Comparison of ENCODE assay signal across 21 cellular contexts in genomic region chr9:134592819-134593200, GRCh38. TPM values are rescaled to one million over a fixed set of nuclear protein-coding genes. Genes with fewer than 3 reads are reported as not detected.
DNase-seq lines count a peak whose midpoint lies in the region; ATAC-seq and TF ChIP-seq lines count a peak whose summit lies in the region.
"Had no signal": no experiment of that assay in that cellular context is flagged by ENCODE, and none has a peak within 500 bp of the region (broad histone marks: within the 10 kb centered on the region; RNA-seq: fewer than 3 reads in every experiment).

No MANE protein-coding gene starts in this region.

- CTCF ChIA-PET in IMR-90 (lab: Yijun Ruan, JAX) (no interaction called here), HEK293T (lab: Yijun Ruan, JAX) (interaction anchor here (0.6 kb wide), 1 partner anchor 217 kb away, joined by 3 read pairs; no protein-coding TSS in a partner anchor)

- intact Hi-C loops in IMR-90 (cut with micrococcal nuclease), result no loop called here

- peak overlapping the region; percentile 92 for H3K14ac ChIP-seq in IMR-90 (replicated peaks; ENCODE audit: low read depth, low read length)

- POLR2A ChIA-PET in IMR-90 (lab: Charles Lee; ENCODE audit: unreplicated experiment), result no interaction called here
- POLR2A ChIA-PET in HEK293T (lab: Yijun Ruan, JAX), result no interaction called here

- H2BK15ac ChIP-seq in IMR-90 (ENCODE audit: low read depth, low read length), result peak overlapping the region; percentile 96; the same call in 2 of the 3 replicates

- H3K79me2 ChIP-seq in GM23248 (ENCODE audit: insufficient read depth), result no peaks in the 10 kb centered on the region
- H3K79me2 ChIP-seq in hepatocyte, result no peaks in the 10 kb centered on the region

- no TSS peak for BruUV-seq in IMR-90 (replicated peaks; lab: Mats Ljungman, UMichigan)

- H3K9me2 ChIP-seq in GM23248 (ENCODE audit: insufficient read depth) (no peaks in the 10 kb centered on the region), hepatocyte (replicated peaks; ENCODE audit: insufficient read depth) (no peaks in the 10 kb centered on the region)

- H2AFZ ChIP-seq in GM23248 (peak overlapping the region; percentile 54; the same call in 1 of the 2 replicates), IMR-90 (replicated peaks; ENCODE audit: low read length, poor library complexity) (peak overlapping the region; percentile 63), hepatocyte (no peak overlapping the region)

- H3K4me1 ChIP-seq in GM23248 (ENCODE audit: insufficient read depth) (peaks cover 33% of the 10 kb centered on the region), IMR-90 (ENCODE audit: control insufficient read depth, insufficient read depth, low read length) (peaks cover 17% of the 10 kb centered on the region), hepatocyte (ENCODE audit: insufficient read depth) (peaks cover 28% of the 10 kb centered on the region)

- H3K23ac ChIP-seq in IMR-90 (ENCODE audit: low read depth, low read length), result no peak overlapping the region

- peak overlapping the region; percentile 83 for H2AK9ac ChIP-seq in IMR-90 (replicated peaks; ENCODE audit: low read depth, low read length, poor library complexity)

- H4K5ac ChIP-seq in IMR-90 (ENCODE audit: low read depth, low read length), result peak overlapping the region; percentile 44

- peak overlapping the region; percentile 98 for H3K27ac ChIP-seq in GM23248
- H3K27ac ChIP-seq in IMR-90 (ENCODE audit: insufficient read depth, low read length), result peak overlapping the region; percentile 6; the same call in 1 of the 2 replicates
- H3K27ac ChIP-seq in hepatocyte, result peak overlapping the region; percentile 80
- H3K27ac ChIP-seq in skin epidermis, result peak overlapping the region in 12 of 21 experiments; percentile 19 to 88 (median 66)
- H3K27ac ChIP-seq: dorsolateral prefrontal cortex had no signal

- peak overlapping the region; percentile 43 for H3K18ac ChIP-seq in IMR-90 (ENCODE audit: low read depth, low read length)

- H3K9me3 ChIP-seq in GM23248 (ENCODE audit: low read depth) (no peaks in the 10 kb centered on the region), IMR-90 (ENCODE audit: control insufficient read depth, insufficient read depth, low read length) (no peaks in the 10 kb centered on the region), hepatocyte (ENCODE audit: low read depth) (no peaks in the 10 kb centered on the region)

- TF ChIP-seq RAD21 in IMR-90 (IDR thresholded peaks at IDR 0.05; ENCODE audit: low read length), result no peak

- H3K4me2 ChIP-seq in GM23248 (ENCODE audit: unreplicated experiment) (peak overlapping the region; percentile 80), IMR-90 (ENCODE audit: low read depth, low read length) (no peak overlapping the region), hepatocyte (no peak overlapping the region)
- H3K4me2 ChIP-seq: GM23338 had no signal

- H3K4me3 ChIP-seq in GM23248, result 0 out of 2 replicates have a peak overlapping the region, but pooled peaks have one; percentile 59
- H3K4me3 ChIP-seq in IMR-90 (ENCODE audit: insufficient read depth, low read depth, low read length), result no peak overlapping the region
- H3K4me3 ChIP-seq in hepatocyte, result no peak overlapping the region
- H3K4me3 ChIP-seq in skin epidermis, result no peak overlapping the region
- H3K4me3 ChIP-seq: dorsolateral prefrontal cortex, GM23338 had no signal

- in situ Hi-C loops in GM23248 (cut with MboI), result no loop called here
- in situ Hi-C loops in IMR-90 (cut with MboI; ENCODE audit: low sequenced_read_pairs), result no loop called here

- H3K36me3 ChIP-seq in GM23248 (ENCODE audit: low read depth) (no peaks in the 10 kb centered on the region), IMR-90 (ENCODE audit: control insufficient read depth, insufficient read depth, low read length) (no peaks in the 10 kb centered on the region), hepatocyte (replicated peaks; ENCODE audit: insufficient read depth, low read depth) (no peaks in the 10 kb centered on the region)

- H2BK5ac ChIP-seq in IMR-90 (ENCODE audit: low read depth, low read length, poor library complexity, severe bottlenecking), result peak overlapping the region; percentile 35

- H3K9ac ChIP-seq in GM23248, result peak overlapping the region; percentile 91
- H3K9ac ChIP-seq in IMR-90 (ENCODE audit: low read depth, low read length), result no peak overlapping the region

- 0 out of 4 replicates have a peak, but pooled peaks cover 0 to 3% of the 10 kb centered on the region in 2 experiments for H3K79me1 ChIP-seq in IMR-90 (ENCODE audit: low read depth in 1 of 2, low read length in 2 of 2)

- H4K91ac ChIP-seq in IMR-90 (ENCODE audit: insufficient read depth, low read depth, low read length), result peak overlapping the region; percentile 95

- dilution Hi-C loops in IMR-90 (cut with HindIII; ENCODE audit: low sequenced_read_pairs, unreplicated experiment), result no loop called here

- H3F3A ChIP-seq in GM23248 (ENCODE audit: insufficient read depth), result peaks cover 28% of the 10 kb centered on the region

- no peak for TF ChIP-seq POLR2A in IMR-90 (IDR thresholded peaks at IDR 0.05; ENCODE audit: low read depth, low read length)

- peak overlapping the region; percentile 95 for H3K4ac ChIP-seq in IMR-90 (ENCODE audit: low read depth, low read length)

- H2AK5ac ChIP-seq in IMR-90 (ENCODE audit: low read depth, low read length), result peak overlapping the region; percentile 96

- peaks cover 28% of the 10 kb centered on the region for H3K9me1 ChIP-seq in IMR-90 (ENCODE audit: insufficient read depth, low read length)

- no peak for DNase-seq in GM23248
- DNase-seq in IMR-90, result no peak
- DNase-seq in hepatocyte (ENCODE audit: low spot score), result no peak
- no peak for DNase-seq in HEK293T (ENCODE audit: extremely low spot score)
- no peak for DNase-seq in DMS153 treated with DMSO at 0.1 percent for 48 hours (lab: John Stamatoyannopoulos, UW; ENCODE audit: unreplicated experiment)
- no peak for DNase-seq in foreskin melanocyte
- DNase-seq: activated CD4-positive, alpha-beta T cell treated with anti-CD3 and anti-CD28 coated beads for 4 hours; AML-193; DMS153; dorsolateral prefrontal cortex; kidney glomerular epithelial cell; naive B cell; NCI-H1694; NCI-H526; stimulated activated CD4-positive, alpha-beta T cell treated with anti-CD3 and anti-CD28 coated beads, Interleukin-12 subunit alpha, Interleukin-12 subunit beta, amount 100 ng/mL, for 4 hours; stimulated activated CD4-positive, alpha-beta T cell treated with anti-CD3 and anti-CD28 coated beads, Interleukin-4, amount 100 ng/mL, for 24 hours; stimulated activated naive B cell treated with anti-CD40 and anti-IgM and Interleukin-4, amounts not matched to agents 10 μg/mL and 1 μg/mL and 100 μg/mL, for 72 hours; T-helper 2 cell had no signal

- WGBS in GM23248 (ENCODE audit: low coverage in 1 of 2, low lambda C conversion rate in 2 of 2, missing lambda C conversion rate in 2 of 2), 2 experiments, result 51 to 61% methylated on average over 5 to 9 of the region's 9 CpGs
- WGBS in IMR-90 (ENCODE audit: extremely low coverage in 2 of 2, insufficient read length in 1 of 2), 2 experiments, result 83% methylated on average over 1 of the region's 9 CpGs; no CpG with 5 or more reads in 1 of the 2 experiments
- 90% methylated on average over 8 of the region's 9 CpGs for WGBS in hepatocyte (ENCODE audit: low lambda C conversion rate, missing lambda C conversion rate)

- no peak for TF ChIP-seq CTCF in IMR-90 (conservative IDR thresholded peaks at IDR 0.05; ENCODE audit: low read depth, low read length)
- no peak for TF ChIP-seq CTCF in hepatocyte (IDR thresholded peaks at IDR 0.05; ENCODE audit: poor library complexity)

- no peaks in the 10 kb centered on the region for H3K27me3 ChIP-seq in GM23248 (replicated peaks; ENCODE audit: insufficient read depth)
- no peaks in the 10 kb centered on the region for H3K27me3 ChIP-seq in IMR-90 (ENCODE audit: control insufficient read depth, insufficient read depth, low read length)
- H3K27me3 ChIP-seq in hepatocyte, result no peaks in the 10 kb centered on the region
- H3K27me3 ChIP-seq: dorsolateral prefrontal cortex had no signal

- 0 out of 2 replicates have a peak overlapping the region, but pooled peaks have one; percentile 28 for H3K56ac ChIP-seq in IMR-90 (ENCODE audit: extremely low read depth, insufficient read depth, low read length)

- H4K20me1 ChIP-seq in GM23248 (ENCODE audit: insufficient read depth), result no peaks in the 10 kb centered on the region
- no peaks in the 10 kb centered on the region for H4K20me1 ChIP-seq in IMR-90 (ENCODE audit: insufficient read depth, low read length)
- no peaks in the 10 kb centered on the region for H4K20me1 ChIP-seq in hepatocyte (ENCODE audit: insufficient read depth, poor library complexity, severe bottlenecking)

- peak overlapping the region; percentile 4 to 64; a peak in 3 of 4 replicates for H4K8ac ChIP-seq in IMR-90 (ENCODE audit: low read depth in 2 of 2, low read length in 2 of 2)

- peak overlapping the region; percentile 97 for H2BK20ac ChIP-seq in IMR-90 (ENCODE audit: low read depth, low read length)

- no peak for ATAC-seq in IMR-90 (ENCODE audit: low read depth)
- ATAC-seq: CD8-positive, alpha-beta T cell; GM23338; stimulated activated naive B cell treated with anti-CD40 and anti-IgM and Interleukin-4, amounts not matched to agents 10 μg/mL and 1 μg/mL and 100 μg/mL, for 72 hours had no signal

- peak overlapping the region; percentile 95 for H2BK120ac ChIP-seq in IMR-90 (ENCODE audit: low read depth, low read length)

TF ChIP-seq in IMR-90, 13 proteins besides CTCF, POLR2A, EP300 and RAD21 (continues in another document):
- no peak for TF ChIP-seq BHLHE40 (IDR thresholded peaks at IDR 0.05; ENCODE audit: low read depth, low read length)
- TF ChIP-seq CHD1 (IDR thresholded peaks at IDR 0.05; ENCODE audit: low read depth, low read length), result no peak
- TF ChIP-seq RCOR1 (IDR thresholded peaks at IDR 0.05; ENCODE audit: insufficient replicate concordance, low read length), result no peak
- no peak for TF ChIP-seq NFE2L2 (IDR thresholded peaks at IDR 0.05; ENCODE audit: low read depth, low read length)

TF ChIP-seq in HEK293T, 16 proteins besides CTCF, POLR2A, EP300 and RAD21 (continues in another document):
- TF ChIP-seq PKNOX1 (IDR thresholded peaks at IDR 0.05), result no peak
- TF ChIP-seq CTBP1 (IDR thresholded peaks at IDR 0.05; ENCODE audit: borderline replicate concordance), result no peak

RNA-seq across cellular contexts. Expression of gene COL5A1, which starts 48.8 kb away (rescaled TPM):
- total RNA-seq in GM23248 (2014; rRNA removed; shearing (Covaris generic)), result 812 and 897 TPM in 2 replicates
- 206 and 211 TPM in 2 replicates for polyA plus RNA-seq in GM23248 (2016; fragmentation: Nextera tagmentation; extraction: Ambion mirVana)
- total RNA-seq in IMR-90 (2012; rRNA removed), result 19.2 and 21.1 TPM in 2 replicates
- polyA plus RNA-seq in IMR-90 (2012; rRNA removed), result 154 and 173 TPM in 2 replicates
- polyA plus RNA-seq in IMR-90 (2012; cell fraction: cytosol; rRNA removed), result 95.5 and 194 TPM in 2 replicates
- polyA plus RNA-seq in IMR-90 (2012; cell fraction: nucleus; rRNA removed; ENCODE audit: low replicate concordance), result 391 and 419 TPM in 2 replicates
- total RNA-seq in hepatocyte, result 163 and 342 TPM in 2 replicates
- 347 and 371 TPM in 2 replicates for polyA plus RNA-seq in hepatocyte

Comparison
In these comparisons a context has a peak if more than half of its experiments do, and no peak if none do; other contexts are left out.
1. H3K27ac ChIP-seq: peak in every context shown above with its lines; median percentile 98 in GM23248; 80 in hepatocyte; 66 in skin epidermis; 6 in IMR-90.